Comparison of ENCODE assay signal across 2 cellular contexts in genomic region chr17:9120471-9120870, GRCh38.
TF ChIP-seq lines count a peak whose summit lies in the region.

No MANE protein-coding gene starts in this region.

TF ChIP-seq in HEK293, 187 proteins besides CTCF, POLR2A, EP300 and RAD21 (continued from another document):
- TF ChIP-seq ZNF18 (tag by site-specific recombination; IDR thresholded peaks at IDR 0.05), result no peak

TF ChIP-seq in liver, 16 proteins besides CTCF, POLR2A, EP300 and RAD21 (continued from another document):
- no peak for TF ChIP-seq HNF4G (IDR thresholded peaks at IDR 0.05)
